Comparison of ENCODE assay signal across 25 cellular contexts in genomic region chr13:61950828-61951227, GRCh38.
"Had no signal": no experiment of that assay in that cellular context is flagged by ENCODE, and none has a peak within 500 bp of the region (broad histone marks: within the 10 kb centered on the region; RNA-seq: fewer than 3 reads in every experiment).

No MANE protein-coding gene starts in this region.

- H3K4me1 ChIP-seq: colonic mucosa, esophagus muscularis mucosa, esophagus squamous epithelium, foreskin keratinocyte, gastrocnemius medialis, gastroesophageal sphincter, heart left ventricle, heart right ventricle had no signal

- H3K4me1 Mint-ChIP-seq: endodermal cell had no signal

- H3K27ac ChIP-seq: colonic mucosa, coronary artery, dorsolateral prefrontal cortex, epithelial cell of prostate, esophagus muscularis mucosa, esophagus squamous epithelium, foreskin keratinocyte, gastrocnemius medialis, gastroesophageal sphincter, heart left ventricle, heart right ventricle had no signal

- H3K27me3 Mint-ChIP-seq: dendritic cell treated with granulocyte-macrophage colony-stimulating factor and Interleukin-4, amounts not matched to agents 40 ng/mL and 50 ng/mL, for 4 days; effector memory CD8-positive, alpha-beta T cell had no signal

- H3K4me3 ChIP-seq: colonic mucosa, coronary artery, dorsolateral prefrontal cortex, esophagus muscularis mucosa, esophagus squamous epithelium, gastrocnemius medialis, gastroesophageal sphincter, heart left ventricle, heart right ventricle had no signal

- DNase-seq: colonic mucosa; cortex of kidney; dermis blood vessel endothelial cell; dorsolateral prefrontal cortex; effector CD4-positive, alpha-beta T cell; effector CD8-positive, alpha-beta T cell; effector memory CD4-positive, alpha-beta T cell; effector memory CD8-positive, alpha-beta T cell; endodermal cell; erythroblast; esophagus squamous epithelium; foreskin fibroblast; foreskin keratinocyte; foreskin melanocyte; gastrocnemius medialis; glutamatergic neuron; head of caudate nucleus; heart left ventricle; heart right ventricle had no signal

- H3K4me3 Mint-ChIP-seq: dendritic cell treated with granulocyte-macrophage colony-stimulating factor and Interleukin-4, amounts not matched to agents 40 ng/mL and 50 ng/mL, for 4 days; effector memory CD8-positive, alpha-beta T cell; endodermal cell had no signal

- H3K9me3 ChIP-seq: colonic mucosa, esophagus muscularis mucosa, esophagus squamous epithelium, gastrocnemius medialis, gastroesophageal sphincter, heart left ventricle, heart right ventricle had no signal

- H3K36me3 ChIP-seq: colonic mucosa, esophagus muscularis mucosa, esophagus squamous epithelium, gastrocnemius medialis, gastroesophageal sphincter, heart left ventricle, heart right ventricle had no signal

- H3K27ac Mint-ChIP-seq: dendritic cell treated with granulocyte-macrophage colony-stimulating factor and Interleukin-4, amounts not matched to agents 40 ng/mL and 50 ng/mL, for 4 days; effector memory CD8-positive, alpha-beta T cell; endodermal cell had no signal

- H3K9me3 Mint-ChIP-seq: dendritic cell treated with granulocyte-macrophage colony-stimulating factor and Interleukin-4, amounts not matched to agents 40 ng/mL and 50 ng/mL, for 4 days; effector memory CD8-positive, alpha-beta T cell; endodermal cell had no signal

- ATAC-seq: effector memory CD8-positive, alpha-beta T cell; esophagus mucosa; foreskin keratinocyte; gastrocnemius medialis; gastroesophageal sphincter; heart left ventricle; heart right ventricle had no signal

- H3K27me3 ChIP-seq: colonic mucosa, esophagus muscularis mucosa, esophagus squamous epithelium, foreskin keratinocyte, gastrocnemius medialis, gastroesophageal sphincter, heart left ventricle, heart right ventricle had no signal
